16 cellular contexts compared by ENCODE assay signal in the genomic region with DNA sequence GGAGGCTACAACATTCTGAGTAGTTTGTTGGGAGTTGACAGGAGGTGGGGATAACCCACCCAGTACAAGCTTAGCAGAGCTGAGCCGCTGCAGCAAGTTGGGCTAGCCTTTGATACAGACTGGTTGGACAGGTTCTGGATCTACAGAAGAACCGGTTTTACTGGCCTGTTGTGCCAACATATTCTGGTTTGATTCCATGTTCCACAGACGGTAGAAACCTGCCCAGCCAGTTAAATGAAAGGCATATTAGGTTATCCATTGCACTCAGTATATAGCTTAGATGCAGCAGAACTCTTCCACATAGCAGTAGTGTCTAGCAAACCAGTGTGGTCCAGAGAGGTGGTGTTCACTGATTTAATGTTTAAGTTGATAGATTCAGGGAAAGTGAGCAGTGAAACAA. TPM values are rescaled to one million over a fixed set of nuclear protein-coding genes. Genes with fewer than 3 reads are reported as not detected.
DNase-seq lines count a peak whose midpoint lies in the region; ATAC-seq and TF ChIP-seq lines count a peak whose summit lies in the region.
"Had no signal": no experiment of that assay in that cellular context is flagged by ENCODE, and none has a peak within 500 bp of the region (broad histone marks: within the 10 kb centered on the region; RNA-seq: fewer than 3 reads in every experiment).

No MANE protein-coding gene starts in this region.

- peaks cover 52 to 56% of the 10 kb centered on the region in 2 experiments for H3K4me1 Mint-ChIP-seq in H9
- no peaks in the 10 kb centered on the region for H3K4me1 Mint-ChIP-seq in natural killer cell treated with Interleukin-12 subunit alpha and Interleukin-12 subunit beta and Interleukin-15 and Interleukin-18, amount 100 ng/mL, for 72 hours (ENCODE audit: low read depth in 2 of 2)
- no peaks in the 10 kb centered on the region for H3K4me1 Mint-ChIP-seq in activated CD4-positive, alpha-beta memory T cell treated with anti-CD3 and anti-CD28 coated beads, Interleukin-2, amount 10 ng/mL, durations not matched to agents 7 days and 5 days
- H3K4me1 Mint-ChIP-seq: natural killer cell had no signal

- peaks cover 0 to 5% of the 10 kb centered on the region in 2 experiments; a peak in 1 of 5 replicates for H3K9me3 Mint-ChIP-seq in H9
- H3K9me3 Mint-ChIP-seq in natural killer cell treated with Interleukin-12 subunit alpha and Interleukin-12 subunit beta and Interleukin-15 and Interleukin-18, amount 100 ng/mL, for 72 hours, result no peaks in the 10 kb centered on the region
- H3K9me3 Mint-ChIP-seq in activated CD4-positive, alpha-beta memory T cell treated with anti-CD3 and anti-CD28 coated beads, Interleukin-2, amount 10 ng/mL, durations not matched to agents 7 days and 5 days, result no peaks in the 10 kb centered on the region
- H3K9me3 Mint-ChIP-seq: activated T-helper 2 cell treated with anti-CD3 and anti-CD28 coated beads, Interferon-gamma antibody, Interleukin-2, Interleukin-4, amounts not matched to agents 10 μg/mL and 5 μg/mL and 100 μg/mL, durations not matched to agents 14 hours and 24 hours and 36 hours; natural killer cell had no signal

- no peak overlapping the region for H2BK15ac ChIP-seq in H9 (ENCODE audit: low read depth, low read length)

- no peaks in the 10 kb centered on the region for H3K27me3 ChIP-seq in H9 (ENCODE audit: insufficient read depth, low read length)
- H3K27me3 ChIP-seq in prostate gland (replicated peaks; ENCODE audit: insufficient read depth), result no peaks in the 10 kb centered on the region
- H3K27me3 ChIP-seq: BE2C, SJSA1 had no signal

- no peaks in the 10 kb centered on the region for H3K79me1 ChIP-seq in H9 (ENCODE audit: insufficient read depth, low read depth, low read length, poor library complexity, severe bottlenecking)

- no peaks in the 10 kb centered on the region for H3K36me3 ChIP-seq in prostate gland
- H3K36me3 ChIP-seq: BE2C, SJSA1 had no signal

- POLR2A ChIA-PET in activated CD4-positive, alpha-beta memory T cell treated with anti-CD3 and anti-CD28 coated beads, Interleukin-2, amount 10 ng/mL, durations not matched to agents 7 days and 5 days (lab: Charles Lee), result no interaction called here

- CTCF ChIA-PET in activated CD4-positive, alpha-beta memory T cell treated with anti-CD3 and anti-CD28 coated beads, Interleukin-2, amount 10 ng/mL, durations not matched to agents 7 days and 5 days (lab: Charles Lee), result interaction anchor here (1.4 kb wide), 2 partner anchors 16 to 22 kb away, joined by 3 to 5 read pairs; no protein-coding TSS in a partner anchor

- no peak overlapping the region for H2BK20ac ChIP-seq in H9 (ENCODE audit: low read depth, low read length, poor library complexity, severe bottlenecking)

- H3K4me1 ChIP-seq in H9 (ENCODE audit: insufficient read depth, low read length) (peaks cover 10% of the 10 kb centered on the region; the same call in 1 of the 2 replicates), prostate gland (replicated peaks) (no peaks in the 10 kb centered on the region)
- H3K4me1 ChIP-seq: BE2C, SJSA1 had no signal

- no peaks in the 10 kb centered on the region for H4K20me1 ChIP-seq in H9 (ENCODE audit: control insufficient read depth, insufficient read depth, insufficient read length)

- no peaks in the 10 kb centered on the region for H3K79me2 ChIP-seq in H9 (ENCODE audit: insufficient read depth, low read length)

- no peak overlapping the region for H3K18ac ChIP-seq in H9 (ENCODE audit: insufficient read length, low read depth, low read length)

- H3K23ac ChIP-seq in H9 (ENCODE audit: insufficient read length, low read depth, low read length), result no peak overlapping the region

- H2AFZ ChIP-seq in H9 (ENCODE audit: low read length), result no peak overlapping the region

- H3K4me2 ChIP-seq in H9 (ENCODE audit: insufficient read depth, insufficient read length, low read length), result peak overlapping the region; percentile 28

- WGBS in H9 (ENCODE audit: extremely low coverage, insufficient read length, low lambda C conversion rate), result no CpG with 5 or more reads among the region's 3 CpGs
- 16% methylated on average over 3 of the region's 3 CpGs for WGBS in prostate gland

- DNase-seq in H9 (peak; percentile 69), NCI-H510A treated with DMSO at 0.1 percent for 48 hours (lab: John Stamatoyannopoulos, UW) (peak; percentile 89), iPS DF 19.7 (ENCODE audit: low read depth, low spot score) (peak; percentile 79), prostate gland (ENCODE audit: low spot score) (peak; percentile 95), NAMALWA (ENCODE audit: low spot score) (no peak), coronary artery (ENCODE audit: low spot score) (no peak)
- DNase-seq in natural killer cell treated with Interleukin-12 subunit alpha and Interleukin-12 subunit beta and Interleukin-15 and Interleukin-18, amount 100 ng/mL, for 72 hours (ENCODE audit: low spot score), result no peak
- no peak for DNase-seq in activated CD4-positive, alpha-beta memory T cell treated with anti-CD3 and anti-CD28 coated beads, Interleukin-2, amount 10 ng/mL, durations not matched to agents 7 days and 5 days
- DNase-seq: BE2C; GOT3; KBM-7; natural killer cell; NCI-H2227 treated with DMSO at 0.1 percent for 48 hours; stimulated activated CD8-positive, alpha-beta memory T cell treated with anti-CD3 and anti-CD28 coated beads, Interleukin-4, amount 100 ng/mL, for 48 hours had no signal

- H3K4ac ChIP-seq in H9 (ENCODE audit: low read depth, low read length), result no peak overlapping the region

- H3T11ph ChIP-seq in H9 (ENCODE audit: low read length), result no peak overlapping the region

- H3K27me3 Mint-ChIP-seq in H9 (ENCODE audit: low read depth), result no peaks in the 10 kb centered on the region
- H3K27me3 Mint-ChIP-seq in natural killer cell treated with Interleukin-12 subunit alpha and Interleukin-12 subunit beta and Interleukin-15 and Interleukin-18, amount 100 ng/mL, for 72 hours, result no peaks in the 10 kb centered on the region
- H3K27me3 Mint-ChIP-seq in activated CD4-positive, alpha-beta memory T cell treated with anti-CD3 and anti-CD28 coated beads, Interleukin-2, amount 10 ng/mL, durations not matched to agents 7 days and 5 days, result peaks cover 12% of the 10 kb centered on the region

- no peak overlapping the region for H4K5ac ChIP-seq in H9 (ENCODE audit: insufficient read length, low read depth, low read length)

- TF ChIP-seq CTCF in H9 (conservative IDR thresholded peaks at IDR 0.05) (no peak), prostate gland (IDR thresholded peaks at IDR 0.05) (no peak), coronary artery (IDR thresholded peaks at IDR 0.05) (no peak)

- H2BK12ac ChIP-seq in H9 (ENCODE audit: insufficient read length, low read depth, low read length), result no peak overlapping the region

- no peak overlapping the region for H2AK5ac ChIP-seq in H9 (ENCODE audit: insufficient read length, low read length)

- intact Hi-C loops in prostate gland (cut with DNase I), result no loop called here

- no peak overlapping the region for H3K56ac ChIP-seq in H9 (ENCODE audit: insufficient read length, low read depth, low read length)

- no peaks in the 10 kb centered on the region for H3K23me2 ChIP-seq in H9 (ENCODE audit: insufficient read length, low read depth, low read length, poor library complexity, severe bottlenecking)

- H3K9me3 ChIP-seq in H9 (ENCODE audit: control insufficient read depth, low read depth, low read length) (no peaks in the 10 kb centered on the region), prostate gland (no peaks in the 10 kb centered on the region)
- H3K9me3 ChIP-seq: BE2C, SJSA1 had no signal

- no peak overlapping the region for H4K91ac ChIP-seq in H9 (ENCODE audit: insufficient read length, low read depth, low read length)

- H3K14ac ChIP-seq in H9 (ENCODE audit: insufficient read depth, low read length), result no peak overlapping the region

- no peak overlapping the region for H3K9ac ChIP-seq in H9 (ENCODE audit: extremely low read depth, insufficient read length, low read length)

- no peak overlapping the region for H2BK5ac ChIP-seq in H9 (ENCODE audit: insufficient read length, low read length)

- H3K4me3 ChIP-seq in prostate gland (peak overlapping the region in 1 of 2 donors; percentile 16), coronary artery (no peak overlapping the region)
- H3K4me3 ChIP-seq: SJSA1 had no signal

- H3K27ac ChIP-seq in H9 (ENCODE audit: insufficient read length, low read depth, low read length) (no peak overlapping the region), prostate gland (no peak overlapping the region), coronary artery (no peak overlapping the region)
- H3K27ac ChIP-seq: SJSA1 had no signal

- H3K4me3 Mint-ChIP-seq in H9, result peak overlapping the region in 1 of 2 experiments; percentile 39; a peak in 3 of 5 replicates
- no peak overlapping the region for H3K4me3 Mint-ChIP-seq in natural killer cell treated with Interleukin-12 subunit alpha and Interleukin-12 subunit beta and Interleukin-15 and Interleukin-18, amount 100 ng/mL, for 72 hours
- no peak overlapping the region for H3K4me3 Mint-ChIP-seq in activated CD4-positive, alpha-beta memory T cell treated with anti-CD3 and anti-CD28 coated beads, Interleukin-2, amount 10 ng/mL, durations not matched to agents 7 days and 5 days
- H3K4me3 Mint-ChIP-seq: natural killer cell had no signal

- no peak overlapping the region for H4K8ac ChIP-seq in H9 (replicated peaks; ENCODE audit: insufficient read length, low read depth, low read length)

- TF ChIP-seq POLR2A in prostate gland (IDR thresholded peaks at IDR 0.05), result no peak

- H2BK120ac ChIP-seq in H9 (ENCODE audit: low read depth, low read length, poor library complexity, severe bottlenecking), result no peak overlapping the region

- ATAC-seq in natural killer cell treated with Interleukin-12 subunit alpha and Interleukin-12 subunit beta and Interleukin-15 and Interleukin-18, amount 100 ng/mL, for 72 hours, result no peak

- peak overlapping the region; percentile 0 to 75 (median 12); a peak in 4 of 7 replicates for H3K27ac Mint-ChIP-seq in H9
- H3K27ac Mint-ChIP-seq in natural killer cell treated with Interleukin-12 subunit alpha and Interleukin-12 subunit beta and Interleukin-15 and Interleukin-18, amount 100 ng/mL, for 72 hours, result no peak overlapping the region
- no peak overlapping the region for H3K27ac Mint-ChIP-seq in activated CD4-positive, alpha-beta memory T cell treated with anti-CD3 and anti-CD28 coated beads, Interleukin-2, amount 10 ng/mL, durations not matched to agents 7 days and 5 days
- H3K27ac Mint-ChIP-seq: activated T-helper 2 cell treated with anti-CD3 and anti-CD28 coated beads, Interferon-gamma antibody, Interleukin-2, Interleukin-4, amounts not matched to agents 10 μg/mL and 5 μg/mL and 100 μg/mL, durations not matched to agents 14 hours and 24 hours and 36 hours; natural killer cell had no signal

- H3K36me3 Mint-ChIP-seq in H9 (ENCODE audit: insufficient read depth in 1 of 3, low read depth in 3 of 3), result peaks cover 5 to 12% (median 12%) of the 10 kb centered on the region in 3 experiments; a peak in 6 of 7 replicates
- no peaks in the 10 kb centered on the region for H3K36me3 Mint-ChIP-seq in natural killer cell treated with Interleukin-12 subunit alpha and Interleukin-12 subunit beta and Interleukin-15 and Interleukin-18, amount 100 ng/mL, for 72 hours
- H3K36me3 Mint-ChIP-seq in activated CD4-positive, alpha-beta memory T cell treated with anti-CD3 and anti-CD28 coated beads, Interleukin-2, amount 10 ng/mL, durations not matched to agents 7 days and 5 days (ENCODE audit: low read depth), result no peaks in the 10 kb centered on the region
- H3K36me3 Mint-ChIP-seq: natural killer cell had no signal

RNA-seq across cellular contexts. Expression of gene RBBP8, which starts 19.3 kb away (rescaled TPM):
- 65.2 and 72.5 TPM in 2 replicates for total RNA-seq in H9 (2021)
- total RNA-seq in prostate gland, result 10 to 100 TPM; 31.8 to 44.6 TPM
- 10 to 100 TPM; 32.2 to 73.9 TPM for total RNA-seq in natural killer cell treated with Interleukin-12 subunit alpha and Interleukin-12 subunit beta and Interleukin-15 and Interleukin-18, amount 100 ng/mL, for 72 hours
- total RNA-seq in activated CD4-positive, alpha-beta memory T cell treated with anti-CD3 and anti-CD28 coated beads, Interleukin-2, amount 10 ng/mL, durations not matched to agents 7 days and 5 days, result 10 to 100 TPM; 55.0 to 55.9 TPM

Comparison
In these comparisons a context has a peak if more than half of its experiments do, and no peak if none do; other contexts are left out.
1. DNase-seq: peak in H9 (single experiment), NCI-H510A treated with DMSO at 0.1 percent for 48 hours (single experiment), iPS DF 19.7 (single experiment) and prostate gland (single experiment); none in natural killer cell treated with Interleukin-12 subunit alpha and Interleukin-12 subunit beta and Interleukin-15 and Interleukin-18, amount 100 ng/mL, for 72 hours (single experiment), NAMALWA (single experiment), activated CD4-positive, alpha-beta memory T cell treated with anti-CD3 and anti-CD28 coated beads, Interleukin-2, amount 10 ng/mL, durations not matched to agents 7 days and 5 days (single experiment) and coronary artery (single experiment).
2. H3K27ac Mint-ChIP-seq: peak in H9 (3 of 3); none in natural killer cell treated with Interleukin-12 subunit alpha and Interleukin-12 subunit beta and Interleukin-15 and Interleukin-18, amount 100 ng/mL, for 72 hours (0 of 2) and activated CD4-positive, alpha-beta memory T cell treated with anti-CD3 and anti-CD28 coated beads, Interleukin-2, amount 10 ng/mL, durations not matched to agents 7 days and 5 days (single experiment).